In the genomic region with DNA sequence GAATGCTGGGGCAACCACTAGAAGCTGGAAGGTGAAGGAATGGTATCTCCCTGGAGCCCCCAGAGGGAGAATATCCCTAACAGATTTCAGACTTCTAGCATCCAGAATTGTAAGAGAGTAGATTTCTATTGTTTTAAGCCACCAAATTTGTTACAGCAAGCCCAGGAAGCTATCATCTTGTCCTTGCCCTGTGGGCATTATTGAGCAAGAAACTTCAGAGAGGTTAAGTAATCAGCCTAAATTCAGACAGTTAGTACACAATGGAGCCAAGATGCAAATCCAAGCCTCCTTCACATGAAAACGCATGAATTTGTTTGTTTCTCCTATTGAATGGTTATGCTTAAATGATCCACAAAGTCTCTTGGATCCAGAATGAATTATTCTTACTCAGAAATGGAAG, we compare ENCODE assay signal across 16 cellular contexts.
"Had no signal": no experiment of that assay in that cellular context is flagged by ENCODE, and none has a peak within 500 bp of the region (broad histone marks: within the 10 kb centered on the region; RNA-seq: fewer than 3 reads in every experiment).

No MANE protein-coding gene starts in this region.

- H3K36me3 ChIP-seq: prostate gland, suprapubic skin, transverse colon, vagina had no signal

- ATAC-seq: activated naive CD4-positive, alpha-beta T cell treated with anti-CD3 and anti-CD28 coated beads, Interleukin-2, amount 50 U/mL, for 72 hours; naive thymus-derived CD8-positive, alpha-beta T cell; right cardiac atrium had no signal

- H3K4me3 ChIP-seq: prostate gland, skin epidermis, suprapubic skin, transverse colon, vagina had no signal

- H3K4me1 ChIP-seq: prostate gland, transverse colon, vagina had no signal

- DNase-seq: activated B cell treated with CpG ODN at 0.5 μM for 24 hours; activated CD4-positive, alpha-beta memory T cell treated with anti-CD3 and anti-CD28 coated beads for 36 hours; activated CD4-positive, alpha-beta T cell treated with anti-CD3 and anti-CD28 coated beads for 4 hours; activated gamma-delta T cell treated with Interleukin-2 at 50 U/mL for 16 hours; activated T-cell treated with anti-CD3 and anti-CD28 coated beads for 4 hours; amygdala; caudate nucleus; endodermal cell; naive thymus-derived CD8-positive, alpha-beta T cell; right cardiac atrium; transverse colon had no signal

- H3K27me3 ChIP-seq: transverse colon, vagina had no signal

- H3K9me3 ChIP-seq: prostate gland, vagina had no signal

- H3K27ac ChIP-seq: prostate gland, skin epidermis, suprapubic skin, transverse colon, vagina had no signal
